In genomic region chr2:37648316-37649011, GRCh38 we compare ENCODE assay signal across 8 cellular contexts. TPM values are rescaled to one million over a fixed set of nuclear protein-coding genes. Genes with fewer than 3 reads are reported as not detected.
DNase-seq lines count a peak whose midpoint lies in the region; ATAC-seq and TF ChIP-seq lines count a peak whose summit lies in the region.

No MANE protein-coding gene starts in this region.

- TF ChIP-seq CTCF in osteocyte (IDR thresholded peaks at IDR 0.05) (no peak), mesothelial cell of epicardium (IDR thresholded peaks at IDR 0.05; ENCODE audit: unreplicated experiment) (no peak)

- no peak overlapping the region for H3K4me3 Mint-ChIP-seq in osteocyte (ENCODE audit: unreplicated experiment)
- no peak overlapping the region for H3K4me3 Mint-ChIP-seq in mesothelial cell of epicardium

- no peaks in the 10 kb centered on the region for H3K9me3 Mint-ChIP-seq in osteocyte (ENCODE audit: unreplicated experiment)
- peaks cover 12% of the 10 kb centered on the region for H3K9me3 Mint-ChIP-seq in mesothelial cell of epicardium

- peak overlapping the region; percentile 83 for H3K27ac ChIP-seq in SJCRH30
- H3K27ac ChIP-seq in duodenal mucosa (ENCODE audit: low read depth, low read length): peak overlapping the region; percentile 46

- no peak for ATAC-seq in GM19351 (IDR thresholded peaks at IDR 0.05; ENCODE audit: unreplicated experiment)
- no peak for ATAC-seq in HG02970 (IDR thresholded peaks at IDR 0.05; ENCODE audit: low FRiP score, unreplicated experiment)
- ATAC-seq in GM18511 (IDR thresholded peaks at IDR 0.05; ENCODE audit: unreplicated experiment): no peak

- H3K4me3 ChIP-seq in SJCRH30: no peak overlapping the region
- peak overlapping the region in 1 of 2 donors; percentile 41 for H3K4me3 ChIP-seq in duodenal mucosa (ENCODE audit: low read depth in 1 of 2, low read length in 2 of 2)

- H3K4me1 ChIP-seq in SJCRH30 (peaks cover 40% of the 10 kb centered on the region), duodenal mucosa (ENCODE audit: control insufficient read depth in 1 of 2, insufficient read depth in 2 of 2, low read length in 2 of 2) (peaks cover 14 to 15% of the 10 kb centered on the region in 2 donors)

- H3K9ac ChIP-seq in duodenal mucosa (ENCODE audit: low read depth in 1 of 2, low read length in 2 of 2): no peak overlapping the region

- peaks cover 89% of the 10 kb centered on the region for H3K36me3 ChIP-seq in SJCRH30
- H3K36me3 ChIP-seq in duodenal mucosa (ENCODE audit: control insufficient read depth in 1 of 2, insufficient read depth in 2 of 2, low read length in 2 of 2): peaks cover 0 to 5% of the 10 kb centered on the region in 2 donors

- H3K27me3 Mint-ChIP-seq in osteocyte (ENCODE audit: unreplicated experiment) (no peaks in the 10 kb centered on the region), mesothelial cell of epicardium (ENCODE audit: low read depth) (no peaks in the 10 kb centered on the region)

- peak; percentile 36 for DNase-seq in ELR (ENCODE audit: low read depth)
- peak; percentile 94 to 95 for DNase-seq in SJCRH30
- DNase-seq in osteocyte (ENCODE audit: extremely low spot score, unreplicated experiment): no peak
- no peak for DNase-seq in mesothelial cell of epicardium (ENCODE audit: low spot score in 2 of 2, unreplicated experiment in 2 of 2)

- H3K36me3 Mint-ChIP-seq in osteocyte (ENCODE audit: unreplicated experiment) (peaks cover 52% of the 10 kb centered on the region), mesothelial cell of epicardium (peaks cover 55% of the 10 kb centered on the region)

- peaks cover 4% of the 10 kb centered on the region; the same call in 1 of the 2 replicates for H3K9me3 ChIP-seq in SJCRH30 (replicated peaks)
- H3K9me3 ChIP-seq in duodenal mucosa (ENCODE audit: control insufficient read depth in 1 of 2, low read length in 2 of 2): no peaks in the 10 kb centered on the region

- H3K27ac Mint-ChIP-seq in osteocyte (ENCODE audit: unreplicated experiment) (peak overlapping the region; percentile 62), mesothelial cell of epicardium (no peak overlapping the region)

- peaks cover 68% of the 10 kb centered on the region for H3K4me1 Mint-ChIP-seq in osteocyte (ENCODE audit: unreplicated experiment)
- H3K4me1 Mint-ChIP-seq in mesothelial cell of epicardium: peaks cover 17% of the 10 kb centered on the region

- no peaks in the 10 kb centered on the region for H3K27me3 ChIP-seq in SJCRH30
- H3K27me3 ChIP-seq in duodenal mucosa (ENCODE audit: control insufficient read depth in 1 of 2, insufficient read depth in 2 of 2, low read length in 2 of 2): no peaks in the 10 kb centered on the region

RNA-seq across cellular contexts. Expression of gene CDC42EP3, which starts 23.0 kb away (rescaled TPM):
- 176 and 177 TPM in 2 replicates for total RNA-seq in SJCRH30 (2014; rRNA removed; shearing (Covaris generic))
- total RNA-seq in osteocyte (40.9 and 46.2 TPM in 2 replicates), mesothelial cell of epicardium (48.7 to 53.8 TPM (median 48.9 TPM) in 3 replicates)

Comparison
In these comparisons a context has a peak if more than half of its experiments do, and no peak if none do; other contexts are left out.
1. DNase-seq: peak in ELR (single experiment) and SJCRH30 (2 of 2); none in osteocyte (single experiment) and mesothelial cell of epicardium (0 of 2).